In genomic region chr11:68966894-68967780, GRCh38 we compare ENCODE assay signal across 28 cellular contexts. TPM values are rescaled to one million over a fixed set of nuclear protein-coding genes. Genes with fewer than 3 reads are reported as not detected.
"Had no signal": no experiment of that assay in that cellular context is flagged by ENCODE, and none has a peak within 500 bp of the region (broad histone marks: within the 10 kb centered on the region; RNA-seq: fewer than 3 reads in every experiment).

No MANE protein-coding gene starts in this region.

- H3K27ac ChIP-seq: adrenal gland, ascending aorta, brain microvascular endothelial cell, esophagus muscularis mucosa, gastrocnemius medialis, right lobe of liver, stomach, transverse colon, vagina had no signal

- H3K9me3 ChIP-seq: adrenal gland, ascending aorta, esophagus muscularis mucosa, gastrocnemius medialis, mucosa of descending colon, right lobe of liver, stomach, transverse colon, vagina had no signal

- H3K36me3 ChIP-seq: adrenal gland, ascending aorta, brain microvascular endothelial cell, esophagus muscularis mucosa, gastrocnemius medialis, right lobe of liver, stomach, transverse colon, vagina had no signal

- DNase-seq: activated B cell treated with CpG ODN at 0.5 μM for 24 hours; activated CD4-positive, alpha-beta T cell treated with anti-CD3 and anti-CD28 coated beads for 48 hours; activated CD8-positive, alpha-beta memory T cell treated with anti-CD3 and anti-CD28 coated beads, Interleukin-2, amount 10 ng/mL, durations not matched to agents 7 days and 5 days; activated CD8-positive, alpha-beta T cell treated with anti-CD3 and anti-CD28 coated beads for 36 hours; activated naive CD4-positive, alpha-beta T cell; activated T-cell treated with anti-CD3 and anti-CD28 coated beads, Interleukin-2, amount 50 U/mL, for 1 hour; brain microvascular endothelial cell; central memory CD4-positive, alpha-beta T cell; effector memory CD8-positive, alpha-beta T cell; gastrocnemius medialis; hippocampal formation; mucosa of descending colon; nephron progenitor cell; small intestine; stimulated activated CD4-positive, alpha-beta T cell treated with anti-CD3 and anti-CD28 coated beads, Interleukin-2, amount 100 ng/mL, for 24 hours; stomach; T1000 had no signal

- ATAC-seq: activated CD8-positive, alpha-beta memory T cell treated with anti-CD3 and anti-CD28 coated beads, Interleukin-2, amount 10 ng/mL, durations not matched to agents 7 days and 5 days; activated CD8-positive, alpha-beta T cell treated with anti-CD3 and anti-CD28 coated beads for 36 hours; effector memory CD8-positive, alpha-beta T cell; gastrocnemius medialis; mucosa of descending colon; right lobe of liver; stimulated activated effector memory CD8-positive, alpha-beta T cell treated with anti-CD3 and anti-CD28 coated beads, Interleukin-12 subunit alpha, Interleukin-12 subunit beta, amount 100 ng/mL, for 72 hours had no signal

- H3K4me3 ChIP-seq: adrenal gland, ascending aorta, dorsolateral prefrontal cortex, esophagus muscularis mucosa, gastrocnemius medialis, mucosa of descending colon, right lobe of liver, stomach, transverse colon, vagina had no signal

- H3K4me1 ChIP-seq: adrenal gland, ascending aorta, gastrocnemius medialis, right lobe of liver, stomach, transverse colon, vagina had no signal

- H3K27me3 ChIP-seq: adrenal gland, ascending aorta, esophagus muscularis mucosa, right lobe of liver, vagina had no signal

RNA-seq across cellular contexts. Expression of gene MRGPRD, which starts 13.6 kb away (rescaled TPM):
- total RNA-seq: activated B cell treated with CpG ODN at 0.5 μM for 24 hours; activated CD8-positive, alpha-beta memory T cell treated with anti-CD3 and anti-CD28 coated beads, Interleukin-2, amount 10 ng/mL, durations not matched to agents 7 days and 5 days; activated CD8-positive, alpha-beta T cell treated with anti-CD3 and anti-CD28 coated beads for 36 hours; adrenal gland; ascending aorta; dorsolateral prefrontal cortex; endothelial cell of umbilical vein; gastrocnemius medialis; liver; right lobe of liver; temporal lobe; transverse colon; vagina had no signal

RNA-seq across cellular contexts. Expression of gene MRGPRF, which starts 45.9 kb away (rescaled TPM):
- total RNA-seq: activated B cell treated with CpG ODN at 0.5 μM for 24 hours; activated CD8-positive, alpha-beta memory T cell treated with anti-CD3 and anti-CD28 coated beads, Interleukin-2, amount 10 ng/mL, durations not matched to agents 7 days and 5 days; activated CD8-positive, alpha-beta T cell treated with anti-CD3 and anti-CD28 coated beads for 36 hours; endothelial cell of umbilical vein had no signal
